ENCODE assay signal across 16 cellular contexts in the genomic region with DNA sequence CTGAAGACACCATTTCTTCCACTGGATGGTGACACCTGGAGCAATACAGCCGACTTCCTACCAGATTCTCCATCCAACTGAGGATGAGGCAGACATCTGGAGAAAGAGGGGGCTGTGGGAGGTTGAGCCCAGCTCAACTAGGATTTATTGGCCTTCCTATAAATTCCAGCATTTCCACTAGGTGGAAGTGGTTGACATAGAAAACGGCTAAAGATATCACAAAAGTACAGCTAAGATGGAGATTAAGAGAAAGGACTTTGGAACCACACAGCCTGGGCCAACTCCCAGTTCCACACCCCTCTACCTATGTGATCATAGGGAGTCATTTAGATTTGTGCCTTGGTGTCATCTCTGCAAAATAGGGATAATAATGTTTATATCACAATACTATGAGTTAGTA.
A peak's percentile ranks its signal among the peaks of the same experiment; 100 is the strongest.
DNase-seq lines count a peak whose midpoint lies in the region; ATAC-seq and TF ChIP-seq lines count a peak whose summit lies in the region.
"Had no signal": no experiment of that assay in that cellular context is flagged by ENCODE, and none has a peak within 500 bp of the region (broad histone marks: within the 10 kb centered on the region; RNA-seq: fewer than 3 reads in every experiment).

No MANE protein-coding gene starts in this region.

- POLR2A ChIA-PET in Caco-2 (lab: Charles Lee), result interaction anchor here (0.5 kb wide), 1 partner anchor 153 kb away, joined by 3 read pairs; no protein-coding TSS in a partner anchor

- peaks cover 4% of the 10 kb centered on the region for H3K4me1 Mint-ChIP-seq in Caco-2 (ENCODE audit: low read depth, unreplicated experiment)
- H3K4me1 Mint-ChIP-seq: activated naive CD4-positive, alpha-beta T cell treated with anti-CD3 and anti-CD28 coated beads, Interleukin-2, amount 50 U/mL, for 24 hours; CD4-positive, CD25-positive, alpha-beta regulatory T cell; natural killer cell had no signal

- WGBS in liver, result 50% methylated on average over 2 of the region's 2 CpGs

- peak; percentile 73 to 74 for TF ChIP-seq RAD21 in liver (IDR thresholded peaks at IDR 0.05)

- H3K27ac Mint-ChIP-seq in Caco-2 (ENCODE audit: unreplicated experiment), result no peak overlapping the region
- no peak overlapping the region for H3K27ac Mint-ChIP-seq in activated naive CD4-positive, alpha-beta T cell treated with anti-CD3 and anti-CD28 coated beads, Interleukin-2, amount 50 U/mL, for 72 hours
- H3K27ac Mint-ChIP-seq: activated naive CD4-positive, alpha-beta T cell treated with anti-CD3 and anti-CD28 coated beads, Interleukin-2, amount 50 U/mL, for 24 hours; CD4-positive, CD25-positive, alpha-beta regulatory T cell; natural killer cell had no signal

- H3K36me3 ChIP-seq in Caco-2 (ENCODE audit: control insufficient read depth, insufficient read depth, low read length), result no peaks in the 10 kb centered on the region
- H3K36me3 ChIP-seq in brain microvascular endothelial cell (replicated peaks), result no peaks in the 10 kb centered on the region
- H3K36me3 ChIP-seq in liver (ENCODE audit: control insufficient read depth in 4 of 4, insufficient read depth in 3 of 4, low read depth in 1 of 4, low read length in 3 of 4), result no peaks in the 10 kb centered on the region
- H3K36me3 ChIP-seq: spleen had no signal

- no peak overlapping the region for H3K4me3 Mint-ChIP-seq in Caco-2 (ENCODE audit: unreplicated experiment)
- H3K4me3 Mint-ChIP-seq: activated naive CD4-positive, alpha-beta T cell treated with anti-CD3 and anti-CD28 coated beads, Interleukin-2, amount 50 U/mL, for 24 hours; CD4-positive, CD25-positive, alpha-beta regulatory T cell; natural killer cell had no signal

- TF ChIP-seq CTCF in Caco-2 (IDR thresholded peaks at IDR 0.05; ENCODE audit: insufficient read depth in 1 of 2, low read depth in 1 of 2, low read length in 1 of 2, severe bottlenecking in 1 of 2, unreplicated experiment in 1 of 2) (peak; percentile 19 to 41), brain microvascular endothelial cell (IDR thresholded peaks at IDR 0.05; ENCODE audit: low read depth, low read length, missing control alignments) (peak; percentile 37), liver (IDR thresholded peaks at IDR 0.05; ENCODE audit: low read depth, low read length, missing input control) (peak; percentile 27)

- H3K27ac ChIP-seq in brain microvascular endothelial cell, result no peak overlapping the region
- no peak overlapping the region for H3K27ac ChIP-seq in liver (ENCODE audit: low read depth in 1 of 2, low read length in 2 of 2)
- H3K27ac ChIP-seq: spleen had no signal

- peaks cover 24% of the 10 kb centered on the region for H3K4me1 ChIP-seq in Caco-2
- H3K4me1 ChIP-seq in liver (ENCODE audit: control insufficient read depth in 4 of 4, insufficient read depth in 4 of 4, low read length in 3 of 4), result no peaks in the 10 kb centered on the region
- H3K4me1 ChIP-seq: spleen had no signal

- H3K4me3 ChIP-seq in Caco-2 (ENCODE audit: low read depth, low read length), result no peak overlapping the region
- no peak overlapping the region for H3K4me3 ChIP-seq in brain microvascular endothelial cell (ENCODE audit: low read depth, low read length)
- no peak overlapping the region for H3K4me3 ChIP-seq in liver (ENCODE audit: low read depth in 1 of 3, low read length in 3 of 3)
- H3K4me3 ChIP-seq: spleen had no signal

- DNase-seq in Caco-2 (peak; percentile 42 to 47), LHCN-M2 (ENCODE audit: low read depth) (peak; percentile 86), brain microvascular endothelial cell (no peak), middle frontal gyrus (ENCODE audit: extremely low spot score, low spot score) (no peak), SKM-1 treated with dmso at 0.1 percent for 144 hours (lab: John Stamatoyannopoulos, UW; ENCODE audit: unreplicated experiment) (no peak)
- no peak for DNase-seq in activated naive CD4-positive, alpha-beta T cell treated with anti-CD3 and anti-CD28 coated beads, Interleukin-2, amount 50 U/mL, for 72 hours (ENCODE audit: low spot score in 2 of 2)
- DNase-seq: activated CD4-positive, alpha-beta T cell treated with anti-CD3 and anti-CD28 coated beads, Interleukin-2, amount 50 U/mL, for 4 hours; CD4-positive, CD25-positive, alpha-beta regulatory T cell; effector memory CD4-positive, alpha-beta T cell; natural killer cell; NCI-H1105; NCI-H748 treated with DMSO at 0.1 percent for 48 hours; spleen had no signal

- CTCF ChIA-PET in Caco-2 (lab: Charles Lee), result interaction anchor here (1.0 to 2.5 kb wide), 5 partner anchors 9 to 153 kb away, joined by 3 to 26 read pairs (median 6); no protein-coding TSS in a partner anchor

- H3K36me3 Mint-ChIP-seq in Caco-2 (ENCODE audit: insufficient read depth, unreplicated experiment), result no peaks in the 10 kb centered on the region
- no peaks in the 10 kb centered on the region for H3K36me3 Mint-ChIP-seq in activated naive CD4-positive, alpha-beta T cell treated with anti-CD3 and anti-CD28 coated beads, Interleukin-2, amount 50 U/mL, for 72 hours
- H3K36me3 Mint-ChIP-seq: activated naive CD4-positive, alpha-beta T cell treated with anti-CD3 and anti-CD28 coated beads, Interleukin-2, amount 50 U/mL, for 24 hours; CD4-positive, CD25-positive, alpha-beta regulatory T cell; natural killer cell had no signal

- H3K27me3 Mint-ChIP-seq in Caco-2 (ENCODE audit: insufficient read depth, unreplicated experiment), result no peaks in the 10 kb centered on the region

- in situ Hi-C loops in brain microvascular endothelial cell (cut with HindIII; ENCODE audit: low pct_ligation_motif_present, low sequenced_read_pairs), result no loop called here

- ATAC-seq in HG03025 (IDR thresholded peaks at IDR 0.05; ENCODE audit: low FRiP score, unreplicated experiment), result no peak
- ATAC-seq in activated naive CD4-positive, alpha-beta T cell treated with anti-CD3 and anti-CD28 coated beads, Interleukin-2, amount 50 U/mL, for 72 hours, result no peak
- ATAC-seq: natural killer cell had no signal

- no peak overlapping the region for H3K9ac ChIP-seq in liver (ENCODE audit: low read depth in 1 of 2, low read length in 2 of 2)

- H3K27me3 ChIP-seq in Caco-2 (replicated peaks; ENCODE audit: control insufficient read depth, insufficient read depth, low read length) (no peaks in the 10 kb centered on the region), brain microvascular endothelial cell (replicated peaks) (no peaks in the 10 kb centered on the region), liver (ENCODE audit: control insufficient read depth in 4 of 4, insufficient read depth in 4 of 4, low read length in 3 of 4) (no peaks in the 10 kb centered on the region)
- H3K27me3 ChIP-seq: spleen had no signal

- H3K9me3 Mint-ChIP-seq in Caco-2 (ENCODE audit: unreplicated experiment), result no peaks in the 10 kb centered on the region
- H3K9me3 Mint-ChIP-seq in activated naive CD4-positive, alpha-beta T cell treated with anti-CD3 and anti-CD28 coated beads, Interleukin-2, amount 50 U/mL, for 72 hours, result no peaks in the 10 kb centered on the region
- H3K9me3 Mint-ChIP-seq: activated naive CD4-positive, alpha-beta T cell treated with anti-CD3 and anti-CD28 coated beads, Interleukin-2, amount 50 U/mL, for 24 hours; natural killer cell had no signal

- H3K9me3 ChIP-seq in Caco-2, result no peaks in the 10 kb centered on the region
- H3K9me3 ChIP-seq in liver (ENCODE audit: control insufficient read depth in 4 of 4, low read length in 3 of 4), result no peaks in the 10 kb centered on the region
- H3K9me3 ChIP-seq: spleen had no signal

- intact Hi-C loops in Caco-2 (cut with micrococcal nuclease; ENCODE audit: unreplicated experiment), result loop anchor here (1.0 to 10.0 kb wide), 5 partner anchors 88 to 369 kb away; no protein-coding TSS in a partner anchor

- no TSS peak for BruUV-seq in Caco-2 (replicated peaks; lab: Mats Ljungman, UMichigan)

TF ChIP-seq in liver, 16 proteins besides CTCF, POLR2A, EP300 and RAD21:
- TF ChIP-seq SP1 (IDR thresholded peaks at IDR 0.05) (no peak), YY1 (IDR thresholded peaks at IDR 0.05) (no peak), TAF1 (conservative IDR thresholded peaks at IDR 0.05) (no peak), GABPA (IDR thresholded peaks at IDR 0.05 in 1 of 2, conservative IDR thresholded peaks at IDR 0.05 in 1 of 2) (no peak), HNF4G (IDR thresholded peaks at IDR 0.05) (peak; percentile 50), RXRA (IDR thresholded peaks at IDR 0.05) (no peak), FOXA1 (IDR thresholded peaks at IDR 0.05) (no peak), HNF4A (conservative IDR thresholded peaks at IDR 0.05) (peak; percentile 65 to 71)
- TF ChIP-seq, protein P1, sequence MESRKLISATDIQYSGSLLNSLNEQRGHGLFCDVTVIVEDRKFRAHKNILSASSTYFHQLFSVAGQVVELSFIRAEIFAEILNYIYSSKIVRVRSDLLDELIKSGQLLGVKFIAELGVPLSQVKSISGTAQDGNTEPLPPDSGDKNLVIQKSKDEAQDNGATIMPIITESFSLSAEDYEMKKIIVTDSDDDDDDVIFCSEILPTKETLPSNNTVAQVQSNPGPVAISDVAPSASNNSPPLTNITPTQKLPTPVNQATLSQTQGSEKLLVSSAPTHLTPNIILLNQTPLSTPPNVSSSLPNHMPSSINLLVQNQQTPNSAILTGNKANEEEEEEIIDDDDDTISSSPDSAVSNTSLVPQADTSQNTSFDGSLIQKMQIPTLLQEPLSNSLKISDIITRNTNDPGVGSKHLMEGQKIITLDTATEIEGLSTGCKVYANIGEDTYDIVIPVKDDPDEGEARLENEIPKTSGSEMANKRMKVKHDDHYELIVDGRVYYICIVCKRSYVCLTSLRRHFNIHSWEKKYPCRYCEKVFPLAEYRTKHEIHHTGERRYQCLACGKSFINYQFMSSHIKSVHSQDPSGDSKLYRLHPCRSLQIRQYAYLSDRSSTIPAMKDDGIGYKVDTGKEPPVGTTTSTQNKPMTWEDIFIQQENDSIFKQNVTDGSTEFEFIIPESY (IDR thresholded peaks at IDR 0.05), result no peak
TF ChIP-seq in liver: peak in this region for 2.

Comparison
In these comparisons a context has a peak if more than half of its experiments do, and no peak if none do; other contexts are left out.
1. DNase-seq: peak in Caco-2 (2 of 2) and LHCN-M2 (single experiment); none in brain microvascular endothelial cell (single experiment), activated naive CD4-positive, alpha-beta T cell treated with anti-CD3 and anti-CD28 coated beads, Interleukin-2, amount 50 U/mL, for 72 hours (0 of 2), middle frontal gyrus (single experiment) and SKM-1 treated with dmso at 0.1 percent for 144 hours (single experiment).
2. Peak in every context shown above with its lines, with median percentiles within 50 percentile points of each other: CTCF ChIP-seq.